23 cellular contexts compared by ENCODE assay signal in the genomic region with DNA sequence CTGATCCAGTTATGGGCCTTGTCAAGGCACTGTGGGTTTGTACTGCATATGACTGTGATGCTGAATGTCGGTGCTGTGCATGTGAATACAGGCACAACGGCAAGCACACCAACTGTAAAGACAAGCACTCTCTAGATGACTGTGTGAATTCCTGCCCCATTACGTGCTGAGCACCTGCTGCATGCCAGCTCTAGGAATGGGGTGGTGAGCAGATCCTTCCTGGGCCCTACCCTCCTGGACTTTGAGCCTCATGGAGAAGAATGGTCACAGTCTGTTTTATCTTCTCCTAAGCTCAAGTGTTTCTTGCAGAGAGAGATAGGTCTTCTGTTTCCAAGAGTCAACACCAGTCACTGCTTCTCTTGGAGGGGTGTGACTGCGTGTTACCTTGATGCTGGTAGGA.
"Had no signal": no experiment of that assay in that cellular context is flagged by ENCODE, and none has a peak within 500 bp of the region (broad histone marks: within the 10 kb centered on the region; RNA-seq: fewer than 3 reads in every experiment).

No MANE protein-coding gene starts in this region.

- H3K4me1 Mint-ChIP-seq: activated naive CD8-positive, alpha-beta T cell treated with anti-CD3 and anti-CD28 coated beads for 36 hours had no signal

- ATAC-seq: left ventricle myocardium superior; naive thymus-derived CD8-positive, alpha-beta T cell had no signal

- H3K27me3 Mint-ChIP-seq: brain had no signal

- H3K36me3 ChIP-seq: adrenal gland, neural progenitor cell, right atrium auricular region, spleen, suprapubic skin, uterus had no signal

- DNase-seq: activated CD4-positive, alpha-beta T cell treated with anti-CD3 and anti-CD28 coated beads for 48 hours; activated CD4-positive, alpha-beta T cell treated with anti-CD3 and anti-CD28 coated beads, Interleukin-2, amount 50 U/mL, for 48 hours; activated CD8-positive, alpha-beta memory T cell treated with anti-CD3 and anti-CD28 coated beads for 24 hours; activated effector memory CD4-positive, alpha-beta T cell treated with Interleukin-2 at 50 U/mL for 16 hours; activated naive CD4-positive, alpha-beta T cell treated with anti-CD3 and anti-CD28 coated beads for 36 hours; activated naive CD8-positive, alpha-beta T cell treated with anti-CD3 and anti-CD28 coated beads for 36 hours; adrenal gland; aorta; cortex of kidney; glutamatergic neuron; islet precursor cell; left ventricle myocardium superior; mammary epithelial cell; naive thymus-derived CD8-positive, alpha-beta T cell; spleen; stimulated activated naive CD4-positive, alpha-beta T cell; tibial artery; uterus had no signal

- H3K9ac ChIP-seq: neural progenitor cell had no signal

- H3K4me3 ChIP-seq: adrenal gland, neural progenitor cell, right atrium auricular region, spleen, suprapubic skin, tibial artery, uterus had no signal

- H3K9me3 Mint-ChIP-seq: activated naive CD4-positive, alpha-beta T cell treated with anti-CD3 and anti-CD28 coated beads for 36 hours; activated naive CD8-positive, alpha-beta T cell treated with anti-CD3 and anti-CD28 coated beads for 36 hours; brain; naive thymus-derived CD8-positive, alpha-beta T cell; neural progenitor cell had no signal

- H3K27ac ChIP-seq: adrenal gland, neural progenitor cell, right atrium auricular region, spleen, suprapubic skin, tibial artery, uterus, VCaP had no signal

- H3K27ac Mint-ChIP-seq: activated naive CD4-positive, alpha-beta T cell treated with anti-CD3 and anti-CD28 coated beads for 36 hours; activated naive CD8-positive, alpha-beta T cell treated with anti-CD3 and anti-CD28 coated beads for 36 hours; neural progenitor cell had no signal

- H3K36me3 Mint-ChIP-seq: activated naive CD8-positive, alpha-beta T cell treated with anti-CD3 and anti-CD28 coated beads for 36 hours; naive thymus-derived CD8-positive, alpha-beta T cell had no signal

- H3K27me3 ChIP-seq: adrenal gland, neural progenitor cell, right atrium auricular region, spleen, suprapubic skin, uterus had no signal

- H3K4me1 ChIP-seq: adrenal gland, neural progenitor cell, right atrium auricular region, spleen, suprapubic skin, tibial artery, uterus had no signal

- H3K9me3 ChIP-seq: adrenal gland, right atrium auricular region, spleen, suprapubic skin, tibial artery, uterus had no signal

- H3K4me3 Mint-ChIP-seq: activated naive CD4-positive, alpha-beta T cell treated with anti-CD3 and anti-CD28 coated beads for 36 hours; activated naive CD8-positive, alpha-beta T cell treated with anti-CD3 and anti-CD28 coated beads for 36 hours; brain; naive thymus-derived CD8-positive, alpha-beta T cell; neural progenitor cell had no signal
